ENCODE assay signal across 24 cellular contexts in the genomic region with DNA sequence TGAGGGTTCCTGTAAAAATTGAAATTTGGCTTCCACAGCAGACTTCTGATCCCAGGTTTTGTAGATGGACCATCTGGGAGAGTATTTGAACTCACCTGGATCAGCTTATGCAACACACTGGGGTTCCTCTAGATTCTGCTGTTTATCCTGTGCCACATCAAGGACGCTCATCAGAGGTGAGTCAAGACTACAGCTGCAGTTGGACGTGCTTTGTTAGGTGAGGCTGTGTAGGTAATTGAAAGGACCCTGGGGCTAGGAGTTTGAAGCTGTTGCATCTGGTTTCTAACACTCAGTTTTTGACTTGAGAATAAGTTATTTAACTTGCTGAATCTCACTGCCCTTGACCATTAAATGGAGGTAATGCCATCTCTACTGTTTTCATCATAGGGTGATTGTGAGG.
"Had no signal": no experiment of that assay in that cellular context is flagged by ENCODE, and none has a peak within 500 bp of the region (broad histone marks: within the 10 kb centered on the region; RNA-seq: fewer than 3 reads in every experiment).

No MANE protein-coding gene starts in this region.

- H3K9me3 ChIP-seq: heart right ventricle, left ventricle myocardium inferior, ovary, right atrium auricular region, right lobe of liver, testis, thyroid gland, transverse colon, upper lobe of right lung had no signal

- H3K27me3 ChIP-seq: hepatocyte, ovary, right atrium auricular region, right lobe of liver, testis, thyroid gland, transverse colon had no signal

- H2AFZ ChIP-seq: hepatocyte had no signal

- H3K79me2 ChIP-seq: hepatocyte had no signal

- H3K4me2 ChIP-seq: hepatocyte, smooth muscle cell had no signal

- H3K36me3 ChIP-seq: heart right ventricle, left ventricle myocardium inferior, ovary, right atrium auricular region, right lobe of liver, thyroid gland, transverse colon, upper lobe of right lung had no signal

- DNase-seq: heart right ventricle; kidney; left ventricle myocardium inferior; mesendoderm; naive B cell; natural killer cell; nephron progenitor cell; ovary; right lobe of liver; stimulated activated CD4-positive, alpha-beta T cell treated with anti-CD3 and anti-CD28 coated beads, Interleukin-1b, Interleukin-23, amount 100 ng/mL, for 48 hours; stimulated activated CD4-positive, alpha-beta T cell treated with anti-CD3 and anti-CD28 coated beads, Interleukin-2, amount 100 ng/mL, for 48 hours; stimulated activated CD4-positive, alpha-beta T cell treated with anti-CD3 and anti-CD28 coated beads, Interleukin-4, amount 100 ng/mL, for 4 hours; stimulated activated CD8-positive, alpha-beta memory T cell treated with anti-CD3 and anti-CD28 coated beads, Interleukin-4, amount 100 ng/mL, for 48 hours; stimulated activated naive CD4-positive, alpha-beta T cell treated with Interleukin-2 at 50 U/mL for 16 hours; stimulated activated naive CD8-positive, alpha-beta T cell treated with anti-CD3 and anti-CD28 coated beads, Interleukin-15, amount 100 ng/mL, for 72 hours; testis; thyroid gland; transverse colon; upper lobe of right lung had no signal

- H3K4me1 ChIP-seq: heart right ventricle, left ventricle myocardium inferior, right atrium auricular region, right lobe of liver, testis, thyroid gland, upper lobe of right lung had no signal

- H3K27ac ChIP-seq: heart right ventricle, hepatocyte, left ventricle myocardium inferior, ovary, right atrium auricular region, right lobe of liver, testis, thyroid gland, transverse colon, upper lobe of right lung had no signal

- H3K4me3 ChIP-seq: heart right ventricle, hepatocyte, left ventricle myocardium inferior, lung, ovary, right atrium auricular region, right lobe of liver, smooth muscle cell, testis, thyroid gland, transverse colon, upper lobe of right lung had no signal

- FAIRE-seq: kidney, urothelium cell line had no signal
